In genomic region chr10:115762029-115762428, GRCh38 we compare ENCODE assay signal across 1 cellular context.
TF ChIP-seq lines count a peak whose summit lies in the region.

No MANE protein-coding gene starts in this region.

TF ChIP-seq in HEK293, 187 proteins besides CTCF, POLR2A, EP300 and RAD21 (continued from another document):
- TF ChIP-seq ATF2 (tag by site-specific recombination; IDR thresholded peaks at IDR 0.05; ENCODE audit: low read depth) (peak; percentile 35; the same call in 1 of the 2 replicates), ZNF555 (tag by site-specific recombination; conservative IDR thresholded peaks at IDR 0.05) (no peak), ZNF645 (tag by site-specific recombination; IDR thresholded peaks at IDR 0.05) (no peak), ZNF530 (tag by site-specific recombination; IDR thresholded peaks at IDR 0.05; ENCODE audit: low read depth) (no peak)
TF ChIP-seq in HEK293: peak in this region for 1.
